Comparison of ENCODE assay signal across 15 cellular contexts in genomic region chr1:32275424-32275823, GRCh38. TPM values are rescaled to one million over a fixed set of nuclear protein-coding genes. Genes with fewer than 3 reads are reported as not detected.
A peak's percentile ranks its signal among the peaks of the same experiment; 100 is the strongest.
DNase-seq lines count a peak whose midpoint lies in the region; ATAC-seq, FAIRE-seq and TF ChIP-seq lines count a peak whose summit lies in the region.
"Had no signal": no experiment of that assay in that cellular context is flagged by ENCODE, and none has a peak within 500 bp of the region (broad histone marks: within the 10 kb centered on the region; RNA-seq: fewer than 3 reads in every experiment).

No MANE protein-coding gene starts in this region.

- POLR2A ChIA-PET in K562 (lab: Yijun Ruan, JAX) = interaction anchor here (0.6 kb wide), 1 partner anchor 23 kb away, joined by 3 read pairs; no protein-coding TSS in a partner anchor

- peak overlapping the region; percentile 93 for H3K4me2 ChIP-seq in GM23338
- no peak overlapping the region for H3K4me2 ChIP-seq in K562 (ENCODE audit: insufficient read depth, low read length)

- H3K36me3 ChIP-seq in GM23338 (ENCODE audit: insufficient read depth) (peaks cover 6% of the 10 kb centered on the region; the same call in 1 of the 2 replicates), K562 (ENCODE audit: control insufficient read depth, insufficient read depth, low read length) (no peaks in the 10 kb centered on the region), lower lobe of right lung (no peaks in the 10 kb centered on the region), ascending aorta (no peaks in the 10 kb centered on the region)
- H3K36me3 ChIP-seq: SJCRH30 had no signal

- TF ChIP-seq CTCF in C4-2B (conservative IDR thresholded peaks at IDR 0.05) = no peak
- no peak for TF ChIP-seq CTCF in GM23338 (conservative IDR thresholded peaks at IDR 0.05; ENCODE audit: low read depth in 2 of 2)
- no peak for TF ChIP-seq CTCF in K562 (IDR thresholded peaks at IDR 0.05 in 2 of 3, conservative IDR thresholded peaks at IDR 0.05 in 1 of 3; ENCODE audit: insufficient read depth in 2 of 3, low read depth in 1 of 3, low read length in 3 of 3)
- no peak for TF ChIP-seq CTCF in lower lobe of right lung (IDR thresholded peaks at IDR 0.05)
- TF ChIP-seq CTCF in ascending aorta (IDR thresholded peaks at IDR 0.05) = no peak

- H3K4me3 ChIP-seq in GM23338 (peak overlapping the region; percentile 65), K562 (no peak overlapping the region), lower lobe of right lung (no peak overlapping the region), ascending aorta (no peak overlapping the region)
- H3K4me3 ChIP-seq: BLaER1 treated with 17β-estradiol and CSF1 and Interleukin-3, amounts not matched to agents 10 nM and 100 nM; SJCRH30 had no signal

- H3K9me3 Mint-ChIP-seq in GM23338 = no peaks in the 10 kb centered on the region
- H3K9me3 Mint-ChIP-seq: activated CD4-positive, alpha-beta memory T cell treated with anti-CD3 and anti-CD28 coated beads for 36 hours had no signal

- in situ Hi-C loops in K562 (cut with MboI) = no loop called here

- TF ChIP-seq RAD21 in K562 (CRISPR knock-in tag; conservative IDR thresholded peaks at IDR 0.05 in 1 of 2, IDR thresholded peaks at IDR 0.05 in 1 of 2) = no peak

- peak; percentile 45 for ATAC-seq in GM23338
- no peak; the same call in 2 of the 3 replicates for ATAC-seq in K562
- peak; percentile 31 to 38 for ATAC-seq in lower lobe of right lung
- no peak for ATAC-seq in HG02623 (IDR thresholded peaks at IDR 0.05; ENCODE audit: unreplicated experiment)

- H3K9me2 ChIP-seq in GM23338 (ENCODE audit: insufficient read depth) = 0 out of 2 replicates have a peak, but pooled peaks cover 3% of the 10 kb centered on the region

- H3K27ac Mint-ChIP-seq in GM23338 = peak overlapping the region; percentile 94; the same call in 1 of the 2 replicates

- no peaks in the 10 kb centered on the region for H3K9me1 ChIP-seq in K562 (ENCODE audit: control insufficient read depth, insufficient read depth, low read length)

- H3K4me1 ChIP-seq in GM23338 (ENCODE audit: insufficient read depth) = peaks cover 26% of the 10 kb centered on the region
- peaks cover 8 to 34% of the 10 kb centered on the region in 2 experiments; a peak in 4 of 5 replicates for H3K4me1 ChIP-seq in K562 (replicated peaks in 1 of 2; ENCODE audit: control insufficient read depth in 2 of 2, insufficient read depth in 2 of 2, low read length in 2 of 2)
- no peaks in the 10 kb centered on the region for H3K4me1 ChIP-seq in lower lobe of right lung
- no peaks in the 10 kb centered on the region for H3K4me1 ChIP-seq in ascending aorta
- H3K4me1 ChIP-seq: SJCRH30 had no signal

- H2AFZ ChIP-seq in GM23338 = peak overlapping the region; percentile 83; the same call in 1 of the 2 replicates
- no peak overlapping the region for H2AFZ ChIP-seq in K562 (ENCODE audit: low read depth, low read length)

- DNase-seq in GM23338 (ENCODE audit: low spot score) = peak; percentile 80
- peak in 2 of 4 experiments; percentile 13 to 21 for DNase-seq in K562 (ENCODE audit: extremely low read depth in 1 of 4, low spot score in 3 of 4)
- DNase-seq in lower lobe of right lung = no peak
- DNase-seq in stimulated activated CD4-positive, alpha-beta T cell treated with anti-CD3 and anti-CD28 coated beads, Interleukin-12 subunit alpha, Interleukin-12 subunit beta, amount 100 ng/mL, for 4 hours = no peak
- no peak for DNase-seq in NCI-H2081 (lab: John Stamatoyannopoulos, UW)
- no peak for DNase-seq in ascending aorta (ENCODE audit: low spot score in 2 of 2)
- DNase-seq: activated CD4-positive, alpha-beta memory T cell treated with anti-CD3 and anti-CD28 coated beads for 36 hours; islet precursor cell; occipital lobe; SJCRH30; stimulated activated CD4-positive, alpha-beta T cell treated with anti-CD3 and anti-CD28 coated beads, Interleukin-2, amount 100 ng/mL, for 24 hours; substantia nigra had no signal

- H3K27me3 ChIP-seq in GM23338 (ENCODE audit: insufficient read depth) (0 out of 2 replicates have a peak, but pooled peaks cover 5% of the 10 kb centered on the region), K562 (ENCODE audit: control insufficient read depth in 2 of 2, insufficient read depth in 2 of 2, low read length in 2 of 2) (peaks cover 0 to 13% of the 10 kb centered on the region in 2 experiments; a peak in 2 of 5 replicates), lower lobe of right lung (ENCODE audit: low read depth) (peaks cover 19% of the 10 kb centered on the region), ascending aorta (no peaks in the 10 kb centered on the region)
- H3K27me3 ChIP-seq: BLaER1 treated with 17β-estradiol and CSF1 and Interleukin-3, amounts not matched to agents 10 nM and 100 nM had no signal

- H3K4me3 Mint-ChIP-seq in GM23338 = peak overlapping the region; percentile 72
- H3K4me3 Mint-ChIP-seq: activated CD4-positive, alpha-beta memory T cell treated with anti-CD3 and anti-CD28 coated beads for 36 hours had no signal

- 0 out of 4 replicates have a peak overlapping the region, but pooled peaks of 1 of the 2 experiments have one; percentile 40 for H3K9ac ChIP-seq in K562 (ENCODE audit: insufficient read depth in 1 of 2, low read depth in 2 of 2, low read length in 2 of 2)
- H3K9ac ChIP-seq: BLaER1 treated with 17β-estradiol and CSF1 and Interleukin-3, amounts not matched to agents 10 nM and 100 nM had no signal

- peaks cover 12% of the 10 kb centered on the region for H3K27me3 Mint-ChIP-seq in GM23338 (ENCODE audit: insufficient read depth, low read depth, poor library complexity)
- H3K27me3 Mint-ChIP-seq: activated CD4-positive, alpha-beta memory T cell treated with anti-CD3 and anti-CD28 coated beads for 36 hours had no signal

- no peaks in the 10 kb centered on the region; the same call in 1 of the 2 replicates for H3K79me2 ChIP-seq in GM23338 (replicated peaks; ENCODE audit: insufficient read depth)
- no peaks in the 10 kb centered on the region for H3K79me2 ChIP-seq in K562 (ENCODE audit: control insufficient read depth, insufficient read depth, low read length)

- peaks cover 18% of the 10 kb centered on the region for H3F3A ChIP-seq in GM23338 (replicated peaks; ENCODE audit: low read depth)

- H3K4me1 Mint-ChIP-seq in GM23338 = peaks cover 39% of the 10 kb centered on the region

- H3K9me3 ChIP-seq in K562 (replicated peaks; ENCODE audit: control insufficient read depth, insufficient read depth, low read depth, low read length) (no peaks in the 10 kb centered on the region), lower lobe of right lung (no peaks in the 10 kb centered on the region), ascending aorta (no peaks in the 10 kb centered on the region)
- H3K9me3 ChIP-seq: SJCRH30 had no signal

- intact Hi-C loops in K562 (cut with micrococcal nuclease) (no loop called here), lower lobe of right lung (cut with DNase I) (no loop called here), ascending aorta (cut with DNase I) (no loop called here)

- H4K20me1 ChIP-seq in GM23338 (replicated peaks; ENCODE audit: insufficient read depth) (no peaks in the 10 kb centered on the region), K562 (replicated peaks; ENCODE audit: control insufficient read depth, insufficient read depth, low read length) (no peaks in the 10 kb centered on the region)
- H4K20me1 ChIP-seq: BLaER1 treated with 17β-estradiol and CSF1 and Interleukin-3, amounts not matched to agents 10 nM and 100 nM had no signal

- CTCF ChIA-PET in K562 (lab: Yijun Ruan, JAX; ENCODE audit: low intra/inter-chr PET ratio) = no interaction called here

- no peak for TF ChIP-seq POLR2A in K562 (conservative IDR thresholded peaks at IDR 0.05)

- TF ChIP-seq EP300 in K562 (IDR thresholded peaks at IDR 0.05; ENCODE audit: low read length) = no peak

- BruUV-seq in K562 (replicated peaks; lab: Mats Ljungman, UMichigan) = no TSS peak

- 59% methylated on average over 34 of the region's 41 CpGs for WGBS in K562 (ENCODE audit: insufficient coverage, low coverage, missing lambda C conversion rate)

- peaks cover 36% of the 10 kb centered on the region for H3K36me3 Mint-ChIP-seq in GM23338 (ENCODE audit: low read depth)

- no peak for FAIRE-seq in K562 (lab: Jason Lieb, UNC)

- H3K27ac ChIP-seq in C4-2B (peak overlapping the region; percentile 20), GM23338 (ENCODE audit: low read depth) (no peak overlapping the region; the same call in 1 of the 2 replicates), K562 (ENCODE audit: extremely low read depth, low read depth, low read length) (no peak overlapping the region), lower lobe of right lung (no peak overlapping the region), ascending aorta (no peak overlapping the region)
- H3K27ac ChIP-seq: SJCRH30 had no signal

RNA-seq across cellular contexts. Expression of gene HDAC1, which starts 16.5 kb away (rescaled TPM):
- total RNA-seq in GM23338 (2014; rRNA removed; shearing (Covaris generic)) = 104 and 116 TPM in 2 replicates
- polyA plus RNA-seq in GM23338 (2016; fragmentation: Nextera tagmentation; extraction: Ambion mirVana) = 82.6 and 84.7 TPM in 2 replicates
- total RNA-seq in K562 (2011; cell fraction: chromatin; rRNA removed; ENCODE audit: low replicate concordance) = 321 and 515 TPM in 2 replicates
- 309 and 314 TPM in 2 replicates for total RNA-seq in K562 (2011; cell fraction: nucleolus; rRNA removed)
- total RNA-seq in K562 (2011; cell fraction: nucleoplasm; rRNA removed) = 269 and 306 TPM in 2 replicates
- total RNA-seq in K562 (2014; rRNA removed) = 169 and 182 TPM in 2 replicates
- total RNA-seq in K562 (2014; rRNA removed; fragmentation: Illumina TruSeq; extraction: Trizol) = 193 and 197 TPM in 2 replicates
- 169 and 180 TPM in 2 replicates for total RNA-seq in K562 (2015; rRNA removed; fragmentation: Illumina TruSeq; extraction: Trizol)
- 182 and 185 TPM in 2 replicates for total RNA-seq in K562 (2021)
- polyA plus RNA-seq in K562 (2011; rRNA removed) = 384 and 397 TPM in 2 replicates
- polyA plus RNA-seq in K562 (2011; cell fraction: cytosol; rRNA removed) = 176 and 327 TPM in 2 replicates
- polyA plus RNA-seq in K562 (2011; cell fraction: nucleus; rRNA removed) = 496 and 637 TPM in 2 replicates
- 225 and 429 TPM in 2 replicates for polyA plus RNA-seq in K562 (2012)
- polyA plus RNA-seq in K562 (2014; fragmentation: Illumina TruSeq; extraction: Trizol) = 213 and 224 TPM in 2 replicates
- polyA plus RNA-seq in K562 (2014; fragmentation: Nextera tagmentation; extraction: Ambion mirVana) = 100 to 1,000 TPM; 183 to 205 TPM
- polyA plus RNA-seq in K562 (2014; rRNA removed) = 210 and 239 TPM in 2 replicates
- polyA minus RNA-seq in K562 (2011; rRNA and poly(A)+ RNA removed) = 318 and 361 TPM in 2 replicates
- polyA minus RNA-seq in K562 (2011; cell fraction: cytosol; rRNA and poly(A)+ RNA removed) = 89.8 and 90.4 TPM in 2 replicates
- polyA minus RNA-seq in K562 (2011; cell fraction: nucleus; rRNA and poly(A)+ RNA removed) = 144 and 207 TPM in 2 replicates
- total RNA-seq in lower lobe of right lung = 68.9 TPM
- 75.0 TPM for total RNA-seq in ascending aorta

RNA-seq across cellular contexts. Expression of gene LCK, which starts 24.4 kb away (rescaled TPM):
- total RNA-seq in GM23338 (2014; rRNA removed; shearing (Covaris generic)) = 69.4 and 86.6 TPM in 2 replicates
- polyA plus RNA-seq in GM23338 (2016; fragmentation: Nextera tagmentation; extraction: Ambion mirVana) (33.2 and 37.5 TPM in 2 replicates), K562 (2011; rRNA removed) (not detected in 2 replicates), K562 (2014; fragmentation: Illumina TruSeq; extraction: Trizol) (0.04 TPM in 1 of 2 replicates, not detected in the other), K562 (2014; fragmentation: Nextera tagmentation; extraction: Ambion mirVana) (not detected), K562 (2014; rRNA removed) (0.13 TPM in 1 of 2 replicates, not detected in the other)
- not detected in 2 replicates for total RNA-seq in K562 (2011; cell fraction: chromatin; rRNA removed; ENCODE audit: low replicate concordance)
- not detected in 2 replicates for total RNA-seq in K562 (2011; cell fraction: nucleolus; rRNA removed)
- total RNA-seq in K562 (2011; cell fraction: nucleoplasm; rRNA removed) = 0.81 TPM in 1 of 2 replicates, not detected in the other
- total RNA-seq in K562 (2014; rRNA removed) (0.08 TPM in 1 of 2 replicates, not detected in the other), K562 (2014; rRNA removed; fragmentation: Illumina TruSeq; extraction: Trizol) (0.13 TPM in 1 of 2 replicates, not detected in the other), K562 (2015; rRNA removed; fragmentation: Illumina TruSeq; extraction: Trizol) (not detected in 2 replicates), K562 (2021) (0.38 and 0.47 TPM in 2 replicates), lower lobe of right lung (7.5 TPM), ascending aorta (not detected)
- polyA plus RNA-seq in K562 (2011; cell fraction: cytosol; rRNA removed) = not detected in 2 replicates
- 0.41 TPM in 1 of 2 replicates, not detected in the other for polyA plus RNA-seq in K562 (2011; cell fraction: nucleus; rRNA removed)
- polyA plus RNA-seq in K562 (2012) = not detected in 2 replicates
- polyA minus RNA-seq in K562 (2011; rRNA and poly(A)+ RNA removed) = not detected in 2 replicates
- not detected in 2 replicates for polyA minus RNA-seq in K562 (2011; cell fraction: cytosol; rRNA and poly(A)+ RNA removed)
- not detected in 2 replicates for polyA minus RNA-seq in K562 (2011; cell fraction: nucleus; rRNA and poly(A)+ RNA removed)
- total RNA-seq: occipital lobe had no signal

RNA-seq across cellular contexts. Expression of gene FAM167B, which starts 28.4 kb away (rescaled TPM):
- 0.31 TPM in 1 of 2 replicates, not detected in the other for total RNA-seq in GM23338 (2014; rRNA removed; shearing (Covaris generic))
- 2.2 TPM in 2 replicates for polyA plus RNA-seq in GM23338 (2016; fragmentation: Nextera tagmentation; extraction: Ambion mirVana)
- not detected in 2 replicates for total RNA-seq in K562 (2011; cell fraction: chromatin; rRNA removed; ENCODE audit: low replicate concordance)
- total RNA-seq in K562 (2011; cell fraction: nucleolus; rRNA removed) = 0.33 TPM in 1 of 2 replicates, not detected in the other
- total RNA-seq in K562 (2011; cell fraction: nucleoplasm; rRNA removed) = not detected in 2 replicates
- total RNA-seq in K562 (2014; rRNA removed) = not detected in 2 replicates
- not detected in 2 replicates for total RNA-seq in K562 (2014; rRNA removed; fragmentation: Illumina TruSeq; extraction: Trizol)
- not detected in 2 replicates for total RNA-seq in K562 (2015; rRNA removed; fragmentation: Illumina TruSeq; extraction: Trizol)
- not detected in 2 replicates for total RNA-seq in K562 (2021)
- not detected in 2 replicates for polyA plus RNA-seq in K562 (2011; rRNA removed)
- polyA plus RNA-seq in K562 (2011; cell fraction: cytosol; rRNA removed) = not detected in 2 replicates
- not detected in 2 replicates for polyA plus RNA-seq in K562 (2011; cell fraction: nucleus; rRNA removed)
- not detected in 2 replicates for polyA plus RNA-seq in K562 (2012)
- polyA plus RNA-seq in K562 (2014; fragmentation: Illumina TruSeq; extraction: Trizol) = not detected in 2 replicates
- polyA plus RNA-seq in K562 (2014; fragmentation: Nextera tagmentation; extraction: Ambion mirVana) = not detected
- polyA plus RNA-seq in K562 (2014; rRNA removed) = not detected in 2 replicates
- polyA minus RNA-seq in K562 (2011; rRNA and poly(A)+ RNA removed) = not detected in 2 replicates
- not detected in 2 replicates for polyA minus RNA-seq in K562 (2011; cell fraction: cytosol; rRNA and poly(A)+ RNA removed)
- not detected in 2 replicates for polyA minus RNA-seq in K562 (2011; cell fraction: nucleus; rRNA and poly(A)+ RNA removed)
- 21.9 TPM for total RNA-seq in lower lobe of right lung
- 26.1 TPM for total RNA-seq in ascending aorta
- total RNA-seq: SJCRH30 had no signal

RNA-seq across cellular contexts. Expression of gene EIF3I, which starts 53.2 kb away (rescaled TPM):
- 249 and 274 TPM in 2 replicates for total RNA-seq in GM23338 (2014; rRNA removed; shearing (Covaris generic))
- polyA plus RNA-seq in GM23338 (2016; fragmentation: Nextera tagmentation; extraction: Ambion mirVana) = 224 and 228 TPM in 2 replicates
- total RNA-seq in K562 (2011; cell fraction: chromatin; rRNA removed; ENCODE audit: low replicate concordance) = 50.6 and 100.0 TPM in 2 replicates
- total RNA-seq in K562 (2011; cell fraction: nucleolus; rRNA removed) = 121 and 134 TPM in 2 replicates
- total RNA-seq in K562 (2011; cell fraction: nucleoplasm; rRNA removed) = 115 and 118 TPM in 2 replicates
- total RNA-seq in K562 (2014; rRNA removed) = 472 and 537 TPM in 2 replicates
- 678 and 704 TPM in 2 replicates for total RNA-seq in K562 (2014; rRNA removed; fragmentation: Illumina TruSeq; extraction: Trizol)
- total RNA-seq in K562 (2015; rRNA removed; fragmentation: Illumina TruSeq; extraction: Trizol) = 535 and 541 TPM in 2 replicates
- 383 and 414 TPM in 2 replicates for total RNA-seq in K562 (2021)
- 527 and 635 TPM in 2 replicates for polyA plus RNA-seq in K562 (2011; rRNA removed)
- 872 and 984 TPM in 2 replicates for polyA plus RNA-seq in K562 (2011; cell fraction: cytosol; rRNA removed)
- polyA plus RNA-seq in K562 (2011; cell fraction: nucleus; rRNA removed) = 91.5 and 111 TPM in 2 replicates
- 448 and 511 TPM in 2 replicates for polyA plus RNA-seq in K562 (2012)
- 942 and 1,045 TPM in 2 replicates for polyA plus RNA-seq in K562 (2014; fragmentation: Illumina TruSeq; extraction: Trizol)
- polyA plus RNA-seq in K562 (2014; fragmentation: Nextera tagmentation; extraction: Ambion mirVana) = 1,000 to 10,000 TPM; 1,337 to 1,526 TPM
- polyA plus RNA-seq in K562 (2014; rRNA removed) = 477 and 567 TPM in 2 replicates
- polyA minus RNA-seq in K562 (2011; rRNA and poly(A)+ RNA removed) = 821 and 928 TPM in 2 replicates
- polyA minus RNA-seq in K562 (2011; cell fraction: cytosol; rRNA and poly(A)+ RNA removed) = 319 and 347 TPM in 2 replicates
- 68.9 and 81.6 TPM in 2 replicates for polyA minus RNA-seq in K562 (2011; cell fraction: nucleus; rRNA and poly(A)+ RNA removed)
- 99.4 TPM for total RNA-seq in lower lobe of right lung
- total RNA-seq in ascending aorta = 234 TPM

RNA-seq across cellular contexts. Expression of gene TMEM234, which starts 53.3 kb away (rescaled TPM):
- total RNA-seq in GM23338 (2014; rRNA removed; shearing (Covaris generic)) = 4.7 and 7.7 TPM in 2 replicates
- polyA plus RNA-seq in GM23338 (2016; fragmentation: Nextera tagmentation; extraction: Ambion mirVana) (8.1 and 8.2 TPM in 2 replicates), K562 (2011; rRNA removed) (7.7 and 9.0 TPM in 2 replicates), K562 (2014; fragmentation: Illumina TruSeq; extraction: Trizol) (7.2 and 7.3 TPM in 2 replicates), K562 (2014; fragmentation: Nextera tagmentation; extraction: Ambion mirVana) (1 to 10 TPM; 6.2 to 6.8 TPM), K562 (2014; rRNA removed) (10.4 and 12.9 TPM in 2 replicates)
- total RNA-seq in K562 (2011; cell fraction: chromatin; rRNA removed; ENCODE audit: low replicate concordance) = 56.9 and 137 TPM in 2 replicates
- 60.9 and 62.4 TPM in 2 replicates for total RNA-seq in K562 (2011; cell fraction: nucleolus; rRNA removed)
- 56.3 and 58.4 TPM in 2 replicates for total RNA-seq in K562 (2011; cell fraction: nucleoplasm; rRNA removed)
- total RNA-seq in K562 (2014; rRNA removed) (5.0 and 8.6 TPM in 2 replicates), K562 (2014; rRNA removed; fragmentation: Illumina TruSeq; extraction: Trizol) (8.3 and 8.4 TPM in 2 replicates), K562 (2015; rRNA removed; fragmentation: Illumina TruSeq; extraction: Trizol) (7.6 and 7.8 TPM in 2 replicates), K562 (2021) (12.1 and 14.1 TPM in 2 replicates), lower lobe of right lung (24.5 TPM), ascending aorta (4.0 TPM)
- 8.2 and 9.2 TPM in 2 replicates for polyA plus RNA-seq in K562 (2011; cell fraction: cytosol; rRNA removed)
- polyA plus RNA-seq in K562 (2011; cell fraction: nucleus; rRNA removed) = 47.7 and 56.1 TPM in 2 replicates
- 13.3 and 20.9 TPM in 2 replicates for polyA plus RNA-seq in K562 (2012)
- polyA minus RNA-seq in K562 (2011; rRNA and poly(A)+ RNA removed) = 13.7 and 15.3 TPM in 2 replicates
- 4.9 and 6.8 TPM in 2 replicates for polyA minus RNA-seq in K562 (2011; cell fraction: cytosol; rRNA and poly(A)+ RNA removed)
- 20.2 and 22.9 TPM in 2 replicates for polyA minus RNA-seq in K562 (2011; cell fraction: nucleus; rRNA and poly(A)+ RNA removed)

Comparison
In these comparisons a context has a peak if more than half of its experiments do, and no peak if none do; other contexts are left out.
1. ATAC-seq: peak in GM23338 (single experiment) and lower lobe of right lung (2 of 2); none in K562 (single experiment) and HG02623 (single experiment).
2. RNA of gene FAM167B, which starts 28.4 kb away (total RNA-seq): 26.1 TPM in ascending aorta (single experiment) and 21.9 TPM in lower lobe of right lung (single experiment); 0.31 TPM in GM23338 and 0.33 TPM in K562; every median in the first group is over 10 times any median in the second.